Comparison of ENCODE assay signal across 9 cellular contexts in genomic region chr17:44672479-44673093, GRCh38. TPM values are rescaled to one million over a fixed set of nuclear protein-coding genes. Genes with fewer than 3 reads are reported as not detected.
A peak's percentile ranks its signal among the peaks of the same experiment; 100 is the strongest.
DNase-seq lines count a peak whose midpoint lies in the region; ATAC-seq and TF ChIP-seq lines count a peak whose summit lies in the region.
"Had no signal": no experiment of that assay in that cellular context is flagged by ENCODE, and none has a peak within 500 bp of the region (broad histone marks: within the 10 kb centered on the region; RNA-seq: fewer than 3 reads in every experiment).

No MANE protein-coding gene starts in this region.

- peaks cover 8% of the 10 kb centered on the region for H3K36me3 Mint-ChIP-seq in activated T-cell treated with anti-CD3 and anti-CD28 coated beads, Interleukin-2, amount 50 U/mL, for 4 hours (ENCODE audit: insufficient read depth)
- H3K36me3 Mint-ChIP-seq in activated CD4-positive, alpha-beta T cell treated with anti-CD3 and anti-CD28 coated beads, Interleukin-2, amount 10 ng/mL, durations not matched to agents 7 days and 5 days (ENCODE audit: low read depth) = no peaks in the 10 kb centered on the region

- POLR2A ChIA-PET in activated CD4-positive, alpha-beta T cell treated with anti-CD3 and anti-CD28 coated beads, Interleukin-2, amount 10 ng/mL, durations not matched to agents 7 days and 5 days (lab: Charles Lee) = no interaction called here

- H3K27me3 Mint-ChIP-seq in activated T-cell treated with anti-CD3 and anti-CD28 coated beads, Interleukin-2, amount 50 U/mL, for 4 hours (ENCODE audit: low read depth) = no peaks in the 10 kb centered on the region
- no peaks in the 10 kb centered on the region for H3K27me3 Mint-ChIP-seq in activated CD4-positive, alpha-beta T cell treated with anti-CD3 and anti-CD28 coated beads, Interleukin-2, amount 10 ng/mL, durations not matched to agents 7 days and 5 days

- H3K27ac ChIP-seq in KMS-11 = no peak overlapping the region
- H3K27ac ChIP-seq in lower lobe of right lung = no peak overlapping the region
- H3K27ac ChIP-seq: skin epidermis had no signal

- no peak overlapping the region for H3K27ac Mint-ChIP-seq in activated CD4-positive, alpha-beta T cell treated with anti-CD3 and anti-CD28 coated beads, Interleukin-2, amount 10 ng/mL, durations not matched to agents 7 days and 5 days

- H3K9me3 Mint-ChIP-seq in activated T-cell treated with anti-CD3 and anti-CD28 coated beads, Interleukin-2, amount 50 U/mL, for 4 hours = no peaks in the 10 kb centered on the region
- no peaks in the 10 kb centered on the region for H3K9me3 Mint-ChIP-seq in activated CD4-positive, alpha-beta T cell treated with anti-CD3 and anti-CD28 coated beads, Interleukin-2, amount 10 ng/mL, durations not matched to agents 7 days and 5 days

- intact Hi-C loops in lower lobe of right lung (cut with DNase I) = no loop called here

- DNase-seq in DMS53 (lab: John Stamatoyannopoulos, UW) (peak; percentile 52), amniotic epithelial cell (ENCODE audit: low read depth) (peak; percentile 31), lower lobe of right lung (no peak)
- DNase-seq in activated T-cell treated with anti-CD3 and anti-CD28 coated beads, Interleukin-2, amount 50 U/mL, for 4 hours = no peak
- no peak for DNase-seq in activated CD4-positive, alpha-beta T cell treated with anti-CD3 and anti-CD28 coated beads, Interleukin-2, amount 10 ng/mL, durations not matched to agents 7 days and 5 days

- CTCF ChIA-PET in activated CD4-positive, alpha-beta T cell treated with anti-CD3 and anti-CD28 coated beads, Interleukin-2, amount 10 ng/mL, durations not matched to agents 7 days and 5 days (lab: Charles Lee) = no interaction called here

- TF ChIP-seq CTCF in KMS-11 (conservative IDR thresholded peaks at IDR 0.05; ENCODE audit: low read depth, low read length) (peak; percentile 73), lower lobe of right lung (IDR thresholded peaks at IDR 0.05) (peak; percentile 48)

- H3K9ac ChIP-seq in KMS-11 = no peak overlapping the region

- H3K4me1 Mint-ChIP-seq in activated T-cell treated with anti-CD3 and anti-CD28 coated beads, Interleukin-2, amount 50 U/mL, for 4 hours (ENCODE audit: low read depth) = no peaks in the 10 kb centered on the region
- no peaks in the 10 kb centered on the region for H3K4me1 Mint-ChIP-seq in activated CD4-positive, alpha-beta T cell treated with anti-CD3 and anti-CD28 coated beads, Interleukin-2, amount 10 ng/mL, durations not matched to agents 7 days and 5 days

- H3K36me3 ChIP-seq in KMS-11 (ENCODE audit: insufficient read depth) (no peaks in the 10 kb centered on the region), lower lobe of right lung (peaks cover 8% of the 10 kb centered on the region)

- H3K79me2 ChIP-seq in KMS-11 (ENCODE audit: insufficient read depth, low read depth) = no peaks in the 10 kb centered on the region

- no peak overlapping the region for H2AFZ ChIP-seq in KMS-11 (ENCODE audit: low read depth)

- H3K4me1 ChIP-seq in KMS-11 (ENCODE audit: low read depth, poor library complexity, severe bottlenecking) (no peaks in the 10 kb centered on the region), lower lobe of right lung (no peaks in the 10 kb centered on the region)

- H3K27me3 ChIP-seq in KMS-11 (ENCODE audit: insufficient read depth, low read depth) (no peaks in the 10 kb centered on the region), lower lobe of right lung (ENCODE audit: low read depth) (no peaks in the 10 kb centered on the region)

- no peak overlapping the region for H3K4me3 Mint-ChIP-seq in activated T-cell treated with anti-CD3 and anti-CD28 coated beads, Interleukin-2, amount 50 U/mL, for 4 hours
- H3K4me3 Mint-ChIP-seq in activated CD4-positive, alpha-beta T cell treated with anti-CD3 and anti-CD28 coated beads, Interleukin-2, amount 10 ng/mL, durations not matched to agents 7 days and 5 days = no peak overlapping the region

- ATAC-seq in lower lobe of right lung (no peak), GM21526 (IDR thresholded peaks at IDR 0.05; ENCODE audit: low FRiP score, unreplicated experiment) (no peak), HG03097 (IDR thresholded peaks at IDR 0.05; ENCODE audit: low FRiP score, unreplicated experiment) (no peak)
- ATAC-seq in activated T-cell treated with anti-CD3 and anti-CD28 coated beads, Interleukin-2, amount 50 U/mL, for 4 hours = no peak

- H3K4me2 ChIP-seq in KMS-11 = no peak overlapping the region

- H3K4me3 ChIP-seq in KMS-11 (IDR thresholded peaks at IDR 0.05; ENCODE audit: insufficient read depth, low read depth, low read length) = no peak overlapping the region
- no peak overlapping the region for H3K4me3 ChIP-seq in lower lobe of right lung
- H3K4me3 ChIP-seq: skin epidermis had no signal

- H4K20me1 ChIP-seq in KMS-11 (ENCODE audit: insufficient read depth) = no peaks in the 10 kb centered on the region

- H3K9me3 ChIP-seq in lower lobe of right lung = no peaks in the 10 kb centered on the region

RNA-seq across cellular contexts. Expression of gene MEIOC, which starts 16.3 kb away (rescaled TPM):
- total RNA-seq in lower lobe of right lung = not detected
- total RNA-seq in activated T-cell treated with anti-CD3 and anti-CD28 coated beads, Interleukin-2, amount 50 U/mL, for 4 hours = under 1 TPM; 0.14 to 0.37 (median 0.35) TPM
- total RNA-seq in activated CD4-positive, alpha-beta T cell treated with anti-CD3 and anti-CD28 coated beads, Interleukin-2, amount 10 ng/mL, durations not matched to agents 7 days and 5 days = under 1 TPM; 0.22 to 0.46 TPM

RNA-seq across cellular contexts. Expression of gene CCDC43, which starts 17.0 kb away (rescaled TPM):
- 18.4 TPM for total RNA-seq in lower lobe of right lung
- 10 to 100 TPM; 31.2 to 32.0 (median 31.7) TPM for total RNA-seq in activated T-cell treated with anti-CD3 and anti-CD28 coated beads, Interleukin-2, amount 50 U/mL, for 4 hours
- total RNA-seq in activated CD4-positive, alpha-beta T cell treated with anti-CD3 and anti-CD28 coated beads, Interleukin-2, amount 10 ng/mL, durations not matched to agents 7 days and 5 days = 10 to 100 TPM; 25.5 to 26.8 TPM

RNA-seq across cellular contexts. Expression of gene DBF4B, which starts 35.9 kb away (rescaled TPM):
- 6.8 TPM for total RNA-seq in lower lobe of right lung
- 1 to 10 TPM; 6.4 to 9.7 (median 9.1) TPM for total RNA-seq in activated T-cell treated with anti-CD3 and anti-CD28 coated beads, Interleukin-2, amount 50 U/mL, for 4 hours
- 10 to 100 TPM; 26.2 to 32.9 TPM for total RNA-seq in activated CD4-positive, alpha-beta T cell treated with anti-CD3 and anti-CD28 coated beads, Interleukin-2, amount 10 ng/mL, durations not matched to agents 7 days and 5 days

Comparison
In these comparisons a context has a peak if more than half of its experiments do, and no peak if none do; other contexts are left out.
1. DNase-seq: peak in DMS53 (single experiment) and amniotic epithelial cell (single experiment); none in lower lobe of right lung (single experiment), activated T-cell treated with anti-CD3 and anti-CD28 coated beads, Interleukin-2, amount 50 U/mL, for 4 hours (single experiment) and activated CD4-positive, alpha-beta T cell treated with anti-CD3 and anti-CD28 coated beads, Interleukin-2, amount 10 ng/mL, durations not matched to agents 7 days and 5 days (single experiment).